Comparison of ENCODE assay signal across 13 cellular contexts in the genomic region with DNA sequence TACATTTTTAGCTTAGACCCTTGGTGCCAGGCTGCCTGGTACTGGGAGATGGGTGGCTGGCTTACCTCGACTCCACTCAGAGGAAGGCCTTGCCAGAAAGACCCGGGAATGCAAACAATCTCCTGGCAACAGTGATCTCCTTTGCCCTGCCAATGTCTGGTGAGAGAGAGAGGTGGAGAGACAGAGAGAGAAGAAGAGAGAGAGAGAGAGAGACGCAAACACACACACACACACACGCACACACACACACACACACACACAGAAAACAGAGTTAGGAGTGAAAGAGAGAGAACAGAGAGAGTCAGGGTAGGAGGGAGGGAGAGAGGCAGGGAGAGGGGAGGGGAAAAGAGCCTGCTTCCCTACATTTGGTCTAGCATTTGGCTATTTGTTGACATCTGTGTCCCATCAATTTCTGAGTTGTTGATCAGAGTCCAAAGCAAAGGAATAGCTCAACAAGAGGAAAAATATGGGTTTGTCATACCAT.
DNase-seq lines count a peak whose midpoint lies in the region; ATAC-seq and TF ChIP-seq lines count a peak whose summit lies in the region.
"Had no signal": no experiment of that assay in that cellular context is flagged by ENCODE, and none has a peak within 500 bp of the region (broad histone marks: within the 10 kb centered on the region; RNA-seq: fewer than 3 reads in every experiment).

No MANE protein-coding gene starts in this region.

- H3K27me3 ChIP-seq in right cardiac atrium (ENCODE audit: control insufficient read depth, insufficient read depth) (no peaks in the 10 kb centered on the region), trophoblast cell (ENCODE audit: insufficient read depth, low read length) (no peaks in the 10 kb centered on the region)
- H3K27me3 ChIP-seq: vagina had no signal

- H3K4ac ChIP-seq in trophoblast cell (ENCODE audit: low read depth, low read length), result no peak overlapping the region

- no peak overlapping the region for H3K4me2 ChIP-seq in trophoblast cell (ENCODE audit: low read length)

- no peak overlapping the region for H2AK5ac ChIP-seq in trophoblast cell (ENCODE audit: low read length)

- WGBS in right cardiac atrium, result 32% methylated on average over 4 of the region's 4 CpGs
- WGBS in trophoblast cell (ENCODE audit: extremely low coverage, insufficient coverage, insufficient read length), result no CpG with 5 or more reads among the region's 4 CpGs

- H4K8ac ChIP-seq in trophoblast cell (ENCODE audit: low read depth, low read length), result no peak overlapping the region

- no peaks in the 10 kb centered on the region for H3K79me1 ChIP-seq in trophoblast cell (ENCODE audit: low read length)

- intact Hi-C loops in right cardiac atrium (cut with DNase I), result no loop called here

- H3K23ac ChIP-seq in trophoblast cell (ENCODE audit: low read length), result no peak overlapping the region

- no peak overlapping the region for H3K14ac ChIP-seq in trophoblast cell (ENCODE audit: low read length)

- H2AFZ ChIP-seq in trophoblast cell (ENCODE audit: insufficient read depth, low read length, poor library complexity), result no peak overlapping the region

- no peak overlapping the region for H3K4me3 Mint-ChIP-seq in brain

- peak; percentile 56 to 85 for ATAC-seq in right cardiac atrium
- ATAC-seq in GM18511 (IDR thresholded peaks at IDR 0.05; ENCODE audit: unreplicated experiment), result no peak

- peaks cover 0 to 16% (median 10%) of the 10 kb centered on the region in 5 experiments for H3K9me3 Mint-ChIP-seq in brain

- no peaks in the 10 kb centered on the region for H3K4me1 ChIP-seq in right cardiac atrium (ENCODE audit: control insufficient read depth, insufficient read depth, low read length)
- H3K4me1 ChIP-seq in trophoblast cell (ENCODE audit: control insufficient read depth in 1 of 2, insufficient read depth in 2 of 2, low read length in 2 of 2), result peaks cover 0 to 1% of the 10 kb centered on the region in 2 experiments
- H3K4me1 ChIP-seq: vagina had no signal

- H3K79me2 ChIP-seq in trophoblast cell (ENCODE audit: control insufficient read depth, insufficient read depth, low read length, poor library complexity), result no peaks in the 10 kb centered on the region

- H3K9ac ChIP-seq in trophoblast cell (ENCODE audit: low read length), result no peak overlapping the region

- H3K27ac Mint-ChIP-seq in brain, result peak overlapping the region in 4 of 5 experiments; percentile 13 to 85 (median 56)

- H3K4me1 Mint-ChIP-seq in brain, result peaks cover 25% of the 10 kb centered on the region

- no peak overlapping the region for H2BK12ac ChIP-seq in trophoblast cell (ENCODE audit: low read length)

- H2BK5ac ChIP-seq in trophoblast cell (ENCODE audit: low read depth, low read length, poor library complexity), result no peak overlapping the region

- H3K36me3 ChIP-seq in trophoblast cell (ENCODE audit: control insufficient read depth in 1 of 2, insufficient read depth in 2 of 2, low read length in 2 of 2), result no peaks in the 10 kb centered on the region
- H3K36me3 ChIP-seq: vagina had no signal

- no peak overlapping the region for H4K12ac ChIP-seq in trophoblast cell (ENCODE audit: low read depth, low read length)

- H2BK120ac ChIP-seq in trophoblast cell (ENCODE audit: insufficient read depth, low read length, poor library complexity), result no peak overlapping the region

- TF ChIP-seq CTCF in 22Rv1 (IDR thresholded peaks at IDR 0.05) (no peak), LNCaP clone FGC (IDR thresholded peaks at IDR 0.05; ENCODE audit: control insufficient read depth, extremely low read depth, insufficient read depth) (no peak), brain (conservative IDR thresholded peaks at IDR 0.05) (no peak)

- no peak overlapping the region for H3K18ac ChIP-seq in trophoblast cell (ENCODE audit: low read length)

- DNase-seq in LNCaP clone FGC (ENCODE audit: low read depth) (peak; percentile 82), right cardiac atrium (peak in 1 of 3 donors; percentile 36), putamen (ENCODE audit: low spot score) (no peak), NCI-H748 treated with DMSO at 0.1 percent for 48 hours (lab: John Stamatoyannopoulos, UW) (no peak), trophoblast cell (no peak)
- DNase-seq: activated CD4-positive, alpha-beta T cell treated with anti-CD3 and anti-CD28 coated beads, Interleukin-2, amount 50 U/mL, for 1 hour; hypothalamus; NCI-H2171 had no signal

- no peak overlapping the region for H4K91ac ChIP-seq in trophoblast cell (ENCODE audit: low read depth, low read length)

- H3K9me3 ChIP-seq in right cardiac atrium (ENCODE audit: control insufficient read depth, low read length) (peaks cover 2% of the 10 kb centered on the region), trophoblast cell (ENCODE audit: insufficient read depth, low read depth, low read length) (no peaks in the 10 kb centered on the region)
- H3K9me3 ChIP-seq: vagina had no signal

- peaks cover 6% of the 10 kb centered on the region for H3K27me3 Mint-ChIP-seq in brain

- H3K4me3 ChIP-seq in LNCaP clone FGC (ENCODE audit: low read depth, low read length) (peak overlapping the region; percentile 17; the same call in 1 of the 2 replicates), right cardiac atrium (ENCODE audit: low read length) (no peak overlapping the region), trophoblast cell (ENCODE audit: low read depth, low read length) (no peak overlapping the region)
- H3K4me3 ChIP-seq: lung, vagina had no signal

- H3K36me3 Mint-ChIP-seq in brain, result no peaks in the 10 kb centered on the region

- H3K27ac ChIP-seq in 22Rv1 (peak overlapping the region; percentile 73), right cardiac atrium (ENCODE audit: low read length) (peak overlapping the region; percentile 1), trophoblast cell (ENCODE audit: low read depth, low read length) (no peak overlapping the region)
- H3K27ac ChIP-seq: vagina had no signal
